Comparison of ENCODE assay signal across 20 cellular contexts in genomic region chrX:115972717-115973116, GRCh38.
DNase-seq lines count a peak whose midpoint lies in the region; ATAC-seq and TF ChIP-seq lines count a peak whose summit lies in the region.
"Had no signal": no experiment of that assay in that cellular context is flagged by ENCODE, and none has a peak within 500 bp of the region (broad histone marks: within the 10 kb centered on the region; RNA-seq: fewer than 3 reads in every experiment).

No MANE protein-coding gene starts in this region.

- no peak overlapping the region for H2AK5ac ChIP-seq in trophoblast cell (ENCODE audit: low read length)

- no peak overlapping the region for H3K18ac ChIP-seq in trophoblast cell (ENCODE audit: low read length)

- H3K79me2 ChIP-seq in GM23248 (ENCODE audit: insufficient read depth), result peaks cover 4% of the 10 kb centered on the region
- H3K79me2 ChIP-seq in trophoblast cell (ENCODE audit: control insufficient read depth, insufficient read depth, low read length, poor library complexity), result peaks cover 10% of the 10 kb centered on the region
- no peaks in the 10 kb centered on the region for H3K79me2 ChIP-seq in OCI-LY7 (ENCODE audit: insufficient read depth, low read depth, low read length)

- no peak overlapping the region for H4K12ac ChIP-seq in trophoblast cell (ENCODE audit: low read depth, low read length)

- H4K20me1 ChIP-seq in GM23248 (ENCODE audit: insufficient read depth) (no peaks in the 10 kb centered on the region), OCI-LY7 (ENCODE audit: insufficient read depth, low read length) (no peaks in the 10 kb centered on the region)

- DNase-seq in GM23248 (peak; percentile 50), T1000 (lab: John Stamatoyannopoulos, UW) (peak; percentile 31), iris pigment epithelial cell (ENCODE audit: low read depth) (peak; percentile 11), trophoblast cell (no peak), OCI-LY7 (ENCODE audit: low spot score) (no peak), NCI-H1436 (lab: John Stamatoyannopoulos, UW) (no peak), DMS79 treated with DMSO at 0.1 percent for 48 hours (lab: John Stamatoyannopoulos, UW) (no peak)
- DNase-seq: CD4-positive, alpha-beta T cell; DND-41; NCI-H1105; NCI-H1930; NCI-H2171; NCI-H510A; NCI-H82; SHP77 had no signal

- no peak for ATAC-seq in GM21381 (IDR thresholded peaks at IDR 0.05; ENCODE audit: unreplicated experiment)
- ATAC-seq: K562, Panc1, SK-N-SH treated with all-trans-retinoic acid at 6 μM for 48 hours had no signal

- H2BK5ac ChIP-seq in trophoblast cell (ENCODE audit: low read depth, low read length, poor library complexity), result no peak overlapping the region

- H3K9me2 ChIP-seq in GM23248 (ENCODE audit: insufficient read depth) (no peaks in the 10 kb centered on the region), OCI-LY7 (ENCODE audit: insufficient read depth, low read length) (no peaks in the 10 kb centered on the region)

- peaks cover 5% of the 10 kb centered on the region; the same call in 1 of the 2 replicates for H3F3A ChIP-seq in GM23248 (ENCODE audit: insufficient read depth)

- no peaks in the 10 kb centered on the region for H3K4me1 ChIP-seq in GM23248 (ENCODE audit: insufficient read depth)
- peaks cover 11 to 15% of the 10 kb centered on the region in 2 experiments for H3K4me1 ChIP-seq in trophoblast cell (ENCODE audit: control insufficient read depth in 1 of 2, insufficient read depth in 2 of 2, low read length in 2 of 2)
- no peaks in the 10 kb centered on the region for H3K4me1 ChIP-seq in OCI-LY7 (ENCODE audit: insufficient read depth, low read length, poor library complexity, severe bottlenecking)

- CTCF ChIA-PET in OCI-LY7 (lab: Charles Lee; ENCODE audit: unreplicated experiment), result no interaction called here

- no peak overlapping the region for H3K14ac ChIP-seq in trophoblast cell (ENCODE audit: low read length)

- no peak overlapping the region for H3K9ac ChIP-seq in GM23248
- H3K9ac ChIP-seq in trophoblast cell (ENCODE audit: low read length), result no peak overlapping the region

- WGBS in GM23248 (ENCODE audit: low coverage in 1 of 2, low lambda C conversion rate in 2 of 2, missing lambda C conversion rate in 2 of 2), 2 experiments, result 0% methylated on average over 1 of the region's 1 CpG
- no CpG with 5 or more reads among the region's 1 CpG for WGBS in trophoblast cell (ENCODE audit: extremely low coverage, insufficient coverage, insufficient read length)

- intact Hi-C loops in OCI-LY7 (cut with micrococcal nuclease; ENCODE audit: unreplicated experiment), result no loop called here

- no peak overlapping the region for H3K23ac ChIP-seq in trophoblast cell (ENCODE audit: low read length)

- no peak overlapping the region for H3K27ac ChIP-seq in GM23248
- peak overlapping the region; percentile 66 for H3K27ac ChIP-seq in trophoblast cell (ENCODE audit: low read depth, low read length)
- no peak overlapping the region for H3K27ac ChIP-seq in OCI-LY7 (ENCODE audit: low read depth, low read length, poor library complexity, severe bottlenecking)

- no peak overlapping the region for H2BK12ac ChIP-seq in trophoblast cell (ENCODE audit: low read length)

- POLR2A ChIA-PET in OCI-LY7 (lab: Charles Lee), result no interaction called here

- H4K8ac ChIP-seq in trophoblast cell (ENCODE audit: low read depth, low read length), result peak overlapping the region; percentile 7

- H3K4me3 ChIP-seq in GM23248 (no peak overlapping the region), trophoblast cell (ENCODE audit: low read depth, low read length) (no peak overlapping the region), OCI-LY7 (ENCODE audit: low read depth, low read length, poor library complexity, severe bottlenecking) (no peak overlapping the region)
- H3K4me3 ChIP-seq: HAP-1, K562 had no signal

- in situ Hi-C loops in GM23248 (cut with MboI), result no loop called here

- H3K9me3 ChIP-seq in GM23248 (ENCODE audit: low read depth) (no peaks in the 10 kb centered on the region), trophoblast cell (ENCODE audit: insufficient read depth, low read depth, low read length) (no peaks in the 10 kb centered on the region), OCI-LY7 (ENCODE audit: low read length) (no peaks in the 10 kb centered on the region)
- H3K9me3 ChIP-seq: HAP-1 had no signal

- no peak overlapping the region for H3K4ac ChIP-seq in trophoblast cell (ENCODE audit: low read depth, low read length)

- H3K36me3 ChIP-seq in GM23248 (ENCODE audit: low read depth), result no peaks in the 10 kb centered on the region
- no peaks in the 10 kb centered on the region for H3K36me3 ChIP-seq in trophoblast cell (ENCODE audit: control insufficient read depth in 1 of 2, insufficient read depth in 2 of 2, low read length in 2 of 2)
- no peaks in the 10 kb centered on the region for H3K36me3 ChIP-seq in OCI-LY7 (ENCODE audit: insufficient read depth, low read length)
- H3K36me3 ChIP-seq: HAP-1 had no signal

- H3K79me1 ChIP-seq in trophoblast cell (ENCODE audit: low read length), result peaks cover 17% of the 10 kb centered on the region

- H3K27me3 ChIP-seq in GM23248 (replicated peaks; ENCODE audit: insufficient read depth) (no peaks in the 10 kb centered on the region), trophoblast cell (ENCODE audit: insufficient read depth, low read length) (no peaks in the 10 kb centered on the region)

- H2AFZ ChIP-seq in GM23248 (no peak overlapping the region), trophoblast cell (ENCODE audit: insufficient read depth, low read length, poor library complexity) (no peak overlapping the region), OCI-LY7 (ENCODE audit: low read length) (no peak overlapping the region)

- TF ChIP-seq CTCF in OCI-LY7 (conservative IDR thresholded peaks at IDR 0.05; ENCODE audit: low read length), result no peak

- peak overlapping the region; percentile 81 for H4K91ac ChIP-seq in trophoblast cell (ENCODE audit: low read depth, low read length)

- H3K4me2 ChIP-seq in GM23248 (ENCODE audit: unreplicated experiment) (no peak overlapping the region), trophoblast cell (ENCODE audit: low read length) (no peak overlapping the region), OCI-LY7 (ENCODE audit: low read length) (no peak overlapping the region)

- H2BK120ac ChIP-seq in trophoblast cell (ENCODE audit: insufficient read depth, low read length, poor library complexity), result no peak overlapping the region

- BruUV-seq in OCI-LY7 (replicated peaks; lab: Mats Ljungman, UMichigan), result no TSS peak

Comparison
In these comparisons a context has a peak if more than half of its experiments do, and no peak if none do; other contexts are left out.
1. DNase-seq: peak in GM23248 (single experiment), T1000 (single experiment) and iris pigment epithelial cell (single experiment); none in trophoblast cell (0 of 2), OCI-LY7 (single experiment), NCI-H1436 (single experiment) and DMS79 treated with DMSO at 0.1 percent for 48 hours (single experiment).